Comparison of ENCODE assay signal across 8 cellular contexts in genomic region chr13:99656092-99656745, GRCh38. TPM values are rescaled to one million over a fixed set of nuclear protein-coding genes. Genes with fewer than 3 reads are reported as not detected.
A peak's percentile ranks its signal among the peaks of the same experiment; 100 is the strongest.
DNase-seq lines count a peak whose midpoint lies in the region; ATAC-seq, FAIRE-seq and TF ChIP-seq lines count a peak whose summit lies in the region.

No MANE protein-coding gene starts in this region.

- no peaks in the 10 kb centered on the region for H3K27me3 ChIP-seq in body of pancreas
- no peaks in the 10 kb centered on the region for H3K27me3 ChIP-seq in iPS DF 6.9 (ENCODE audit: control insufficient read depth, insufficient read depth, low read length)

- peak; percentile 97 for FAIRE-seq in GM12891 (lab: Jason Lieb, UNC)

- H3K9me3 ChIP-seq in body of pancreas = no peaks in the 10 kb centered on the region
- no peaks in the 10 kb centered on the region for H3K9me3 ChIP-seq in iPS DF 6.9 (ENCODE audit: control insufficient read depth, insufficient read depth, low read length)

- H3K27ac ChIP-seq in body of pancreas = no peak overlapping the region
- H3K27ac ChIP-seq in iPS DF 6.9 (ENCODE audit: low read length) = no peak overlapping the region

- WGBS in body of pancreas, 2 donors = 6 to 8% methylated on average over 8 of the region's 8 CpGs
- WGBS in iPS DF 6.9 (ENCODE audit: insufficient coverage, insufficient read length) = no CpG with 5 or more reads among the region's 8 CpGs

- TF ChIP-seq CTCF in body of pancreas (IDR thresholded peaks at IDR 0.05) = peak; percentile 67 to 89 (median 85)

- H3K36me3 ChIP-seq in body of pancreas (replicated peaks in 1 of 2; ENCODE audit: insufficient read depth in 1 of 2, low read depth in 2 of 2) (no peaks in the 10 kb centered on the region), iPS DF 6.9 (ENCODE audit: control insufficient read depth, insufficient read depth, low read length) (no peaks in the 10 kb centered on the region)

- H3K4me1 ChIP-seq in body of pancreas = peaks cover 7% of the 10 kb centered on the region
- H3K4me1 ChIP-seq in iPS DF 6.9 (ENCODE audit: control insufficient read depth, insufficient read depth, low read length) = peaks cover 10% of the 10 kb centered on the region; the same call in 1 of the 2 replicates

- H3K4me3 ChIP-seq in body of pancreas (no peak overlapping the region), iPS DF 6.9 (ENCODE audit: low read length) (no peak overlapping the region)

- TF ChIP-seq POLR2A in GM12891 (IDR thresholded peaks at IDR 0.05; ENCODE audit: low read depth, low read length) = no peak
- no peak for TF ChIP-seq POLR2A in body of pancreas (IDR thresholded peaks at IDR 0.05)

- ATAC-seq in HG02981 (IDR thresholded peaks at IDR 0.05; ENCODE audit: unreplicated experiment) (peak; percentile 45), body of pancreas (peak; percentile 84), GM18858 (IDR thresholded peaks at IDR 0.05; ENCODE audit: unreplicated experiment) (no peak)

- DNase-seq in GM12891 (ENCODE audit: insufficient read length, low spot score) (peak; percentile 43), NCI-H2081 treated with DMSO at 0.1 percent for 48 hours (lab: John Stamatoyannopoulos, UW) (peak; percentile 75), UCSD-AML1 (lab: John Stamatoyannopoulos, UW; ENCODE audit: unreplicated experiment) (peak; percentile 62), body of pancreas (peak; percentile 80 to 88 (median 81)), iPS DF 6.9 (ENCODE audit: low read depth, low spot score) (peak; percentile 92)
- DNase-seq in stimulated activated CD4-positive, alpha-beta T cell treated with anti-CD3 and anti-CD28 coated beads, Interleukin-12 subunit alpha, Interleukin-12 subunit beta, amount 100 ng/mL, for 24 hours (ENCODE audit: low read depth in 2 of 2) = peak; percentile 64 to 87

- intact Hi-C loops in body of pancreas (cut with DNase I) = no loop called here

TF ChIP-seq in GM12891, 5 proteins besides CTCF, POLR2A, EP300 and RAD21:
- TF ChIP-seq POU2F2 (IDR thresholded peaks at IDR 0.05; ENCODE audit: low read depth, low read length) (0 out of 2 replicates have a peak, but pooled peaks have one; percentile 36), PAX5 (IDR thresholded peaks at IDR 0.05; ENCODE audit: insufficient read depth, low read length, severe bottlenecking) (no peak)

RNA-seq across cellular contexts. Expression of gene CLYBL, which starts 49.7 kb away (rescaled TPM):
- 15.0 TPM for polyA plus RNA-seq in GM12891 (2012; ENCODE audit: low read depth, missing spikeins)
- 10 to 100 TPM in 1 of 2 donors, 1 to 10 TPM in 1; 3.9 to 17.8 TPM for total RNA-seq in body of pancreas
